18 cellular contexts compared by ENCODE assay signal in genomic region chr21:39029086-39029772, GRCh38.
DNase-seq lines count a peak whose midpoint lies in the region; ATAC-seq and TF ChIP-seq lines count a peak whose summit lies in the region.
"Had no signal": no experiment of that assay in that cellular context is flagged by ENCODE, and none has a peak within 500 bp of the region (broad histone marks: within the 10 kb centered on the region; RNA-seq: fewer than 3 reads in every experiment).

No MANE protein-coding gene starts in this region.

- H3K4me1 ChIP-seq in heart left ventricle (peaks cover 0 to 33% (median 20%) of the 10 kb centered on the region in 12 donors), right atrium auricular region (peaks cover 0 to 32% of the 10 kb centered on the region in 2 donors)
- H3K4me1 ChIP-seq: body of pancreas, foreskin keratinocyte had no signal

- ATAC-seq in heart left ventricle: peak in 3 of 4 donors; percentile 30 to 47 (median 33)
- ATAC-seq in left ventricle myocardium superior: peak; percentile 49
- no peak for ATAC-seq in HG03460 (IDR thresholded peaks at IDR 0.05; ENCODE audit: unreplicated experiment)
- no peak for ATAC-seq in HG02763 (IDR thresholded peaks at IDR 0.05; ENCODE audit: unreplicated experiment)
- ATAC-seq: body of pancreas, foreskin keratinocyte had no signal

- DNase-seq in heart left ventricle (no peak), right atrium auricular region (ENCODE audit: low spot score) (no peak), astrocyte of the spinal cord (ENCODE audit: low read depth, low spot score) (peak; percentile 25), left ventricle myocardium superior (no peak), type B pancreatic cell (ENCODE audit: extremely low spot score, unreplicated experiment) (no peak)
- no peak for DNase-seq in stimulated activated CD4-positive, alpha-beta T cell treated with anti-CD3 and anti-CD28 coated beads, Interleukin-1b, Interleukin-23, amount 100 ng/mL, for 48 hours
- DNase-seq: activated naive CD4-positive, alpha-beta T cell treated with anti-CD3 and anti-CD28 coated beads for 36 hours; body of pancreas; foreskin keratinocyte; immature natural killer cell; NCI-H146; NCI-H345; nucleus accumbens; SHP77 treated with DMSO at 0.1 percent for 48 hours; transverse colon had no signal

- H3K36me3 Mint-ChIP-seq in type B pancreatic cell: no peaks in the 10 kb centered on the region

- no peaks in the 10 kb centered on the region for H3K27me3 Mint-ChIP-seq in type B pancreatic cell

- H3K27ac Mint-ChIP-seq in type B pancreatic cell: peak overlapping the region; percentile 63
- H3K27ac Mint-ChIP-seq: activated naive CD4-positive, alpha-beta T cell treated with anti-CD3 and anti-CD28 coated beads for 36 hours; immature natural killer cell; T-helper 2 cell treated with Interferon-gamma antibody and Interleukin-4, amounts not matched to agents 5 μg/mL and 100 μg/mL, for 36 hours had no signal

- peaks cover 13% of the 10 kb centered on the region for H3K9me3 Mint-ChIP-seq in type B pancreatic cell
- H3K9me3 Mint-ChIP-seq: immature natural killer cell had no signal

- H3K9me3 ChIP-seq in heart left ventricle (peaks cover 0 to 16% (median 7%) of the 10 kb centered on the region in 12 donors), right atrium auricular region (no peaks in the 10 kb centered on the region)
- H3K9me3 ChIP-seq: transverse colon had no signal

- H3K4me3 ChIP-seq in heart left ventricle (no peak overlapping the region), right atrium auricular region (no peak overlapping the region), astrocyte of the spinal cord (ENCODE audit: low read depth, low read length) (no peak overlapping the region)
- H3K4me3 ChIP-seq: body of pancreas, transverse colon had no signal

- H3K36me3 ChIP-seq in heart left ventricle: no peaks in the 10 kb centered on the region
- H3K36me3 ChIP-seq in right atrium auricular region: no peaks in the 10 kb centered on the region
- H3K36me3 ChIP-seq: transverse colon had no signal

- H3K4me1 Mint-ChIP-seq in type B pancreatic cell (ENCODE audit: unreplicated experiment): peaks cover 33% of the 10 kb centered on the region
- H3K4me1 Mint-ChIP-seq: immature natural killer cell had no signal

- H3K4me3 Mint-ChIP-seq in type B pancreatic cell: peak overlapping the region; percentile 47
- H3K4me3 Mint-ChIP-seq: activated naive CD4-positive, alpha-beta T cell treated with anti-CD3 and anti-CD28 coated beads for 36 hours; immature natural killer cell; T-helper 2 cell treated with Interferon-gamma antibody and Interleukin-4, amounts not matched to agents 5 μg/mL and 100 μg/mL, for 36 hours had no signal

- 42 to 51% (median 47%) methylated on average over 7 of the region's 7 CpGs for WGBS in heart left ventricle, 4 donors

- intact Hi-C loops in heart left ventricle (cut with DNase I): loop anchor here in 2 of 10 donors (10.0 kb wide), 2 partner anchors 96 to 224 kb away; partner anchors contain the start of gene ETS2 (in 1 of the 2)
- intact Hi-C loops in left ventricle myocardium superior (cut with micrococcal nuclease): no loop called here

- no peak for TF ChIP-seq POLR2A in heart left ventricle (IDR thresholded peaks at IDR 0.05)

- TF ChIP-seq CTCF in heart left ventricle (IDR thresholded peaks at IDR 0.05): no peak
- no peak for TF ChIP-seq CTCF in right atrium auricular region (IDR thresholded peaks at IDR 0.05)
- no peak for TF ChIP-seq CTCF in astrocyte of the spinal cord (IDR thresholded peaks at IDR 0.05; ENCODE audit: low read depth, low read length)
- no peak for TF ChIP-seq CTCF in type B pancreatic cell (conservative IDR thresholded peaks at IDR 0.05)

- in situ Hi-C loops in astrocyte of the spinal cord (cut with HindIII; ENCODE audit: low sequenced_read_pairs): no loop called here

- H3K27ac ChIP-seq in heart left ventricle: peak overlapping the region in 5 of 12 donors; percentile 6 to 59 (median 41)
- no peak overlapping the region for H3K27ac ChIP-seq in right atrium auricular region
- H3K27ac ChIP-seq: body of pancreas, foreskin keratinocyte, transverse colon had no signal

- H3K27me3 ChIP-seq in heart left ventricle (no peaks in the 10 kb centered on the region), right atrium auricular region (no peaks in the 10 kb centered on the region)
- H3K27me3 ChIP-seq: body of pancreas, foreskin keratinocyte, transverse colon had no signal

Comparison
In these comparisons a context has a peak if more than half of its experiments do, and no peak if none do; other contexts are left out.
1. ATAC-seq: peak in heart left ventricle (3 of 4) and left ventricle myocardium superior (single experiment); none in HG03460 (single experiment) and HG02763 (single experiment).